ENCODE assay signal across 16 cellular contexts in genomic region chr1:228211091-228211870, GRCh38. TPM values are rescaled to one million over a fixed set of nuclear protein-coding genes. Genes with fewer than 3 reads are reported as not detected.
DNase-seq lines count a peak whose midpoint lies in the region; ATAC-seq and TF ChIP-seq lines count a peak whose summit lies in the region.
"Had no signal": no experiment of that assay in that cellular context is flagged by ENCODE, and none has a peak within 500 bp of the region (broad histone marks: within the 10 kb centered on the region; RNA-seq: fewer than 3 reads in every experiment).

No MANE protein-coding gene starts in this region.

- no peak overlapping the region for H4K8ac ChIP-seq in neuronal stem cell (ENCODE audit: low read depth, low read length)

- no peak overlapping the region for H2BK12ac ChIP-seq in neuronal stem cell (ENCODE audit: low read length)

- no peak overlapping the region for H3K4me2 ChIP-seq in neuronal stem cell (ENCODE audit: insufficient read depth, low read length, poor library complexity, severe bottlenecking)

- H3K27me3 Mint-ChIP-seq in activated CD4-positive, alpha-beta T cell treated with anti-CD3 and anti-CD28 coated beads for 36 hours = peaks cover under 1% of the 10 kb centered on the region

- H3K27me3 ChIP-seq in neuronal stem cell (ENCODE audit: control insufficient read depth in 3 of 3, insufficient read depth in 3 of 3, low read depth in 1 of 3, low read length in 3 of 3) = peaks cover 0 to 13% (median 7%) of the 10 kb centered on the region in 3 experiments
- H3K27me3 ChIP-seq: brain microvascular endothelial cell had no signal

- WGBS in neuronal stem cell (ENCODE audit: extremely low coverage in 2 of 2, insufficient read length in 2 of 2, insufficient replicate concordance in 1 of 2), 2 donors = no CpG with 5 or more reads among the region's 29 CpGs

- no peak overlapping the region for H2AFZ ChIP-seq in neuronal stem cell (ENCODE audit: low read length)

- DNase-seq in activated CD4-positive, alpha-beta T cell treated with anti-CD3 and anti-CD28 coated beads for 36 hours = peak; percentile 14
- no peak for DNase-seq in activated CD4-positive, alpha-beta T cell treated with anti-CD3 and anti-CD28 coated beads, Interleukin-2, amount 50 U/mL, for 4 hours
- DNase-seq in GM10248 (ENCODE audit: extremely low spot score) (peak; percentile 13), caudate nucleus (lab: John Stamatoyannopoulos, UW) (peak in 48 of 61 donors; percentile 10 to 96 (median 76)), neuronal stem cell (ENCODE audit: low spot score) (no peak), KBM-7 (no peak), NCI-H146 (lab: John Stamatoyannopoulos, UW) (no peak), GM13977 (ENCODE audit: low spot score) (no peak)
- DNase-seq: brain microvascular endothelial cell; NCI-H1930; NCI-H524; SJCRH30; stimulated activated CD4-positive, alpha-beta T cell treated with anti-CD3 and anti-CD28 coated beads, Interleukin-4, amount 100 ng/mL, for 4 hours had no signal

- H3K4me3 ChIP-seq in neuronal stem cell (ENCODE audit: low read length in 2 of 2) = no peak overlapping the region
- H3K4me3 ChIP-seq: GM12878, SJCRH30, tibial nerve had no signal

- intact Hi-C loops in activated CD4-positive, alpha-beta T cell treated with anti-CD3 and anti-CD28 coated beads for 36 hours (cut with DNase I, micrococcal nuclease) = loop anchor here in 1 of 2 experiments (5.0 kb wide), 1 partner anchor 69 kb away; the partner anchor contains the start of gene GUK1

- no peak overlapping the region for H3K18ac ChIP-seq in neuronal stem cell (ENCODE audit: low read length)

- no peaks in the 10 kb centered on the region for H3K9me3 Mint-ChIP-seq in activated CD4-positive, alpha-beta T cell treated with anti-CD3 and anti-CD28 coated beads for 36 hours (ENCODE audit: low read depth)

- H4K91ac ChIP-seq in neuronal stem cell (ENCODE audit: low read depth, low read length, poor library complexity) = peak overlapping the region; percentile 11

- TF ChIP-seq CTCF in GM10248 (IDR thresholded peaks at IDR 0.05; ENCODE audit: control extremely low read depth, extremely low read depth, low read depth, missing control alignments) (no peak), GM13977 (IDR thresholded peaks at IDR 0.05; ENCODE audit: extremely low read depth, insufficient read depth, missing control alignments) (no peak)

- H3K79me1 ChIP-seq in neuronal stem cell (ENCODE audit: low read depth, low read length) = peaks cover 25% of the 10 kb centered on the region

- no peaks in the 10 kb centered on the region for H3K4me1 Mint-ChIP-seq in activated CD4-positive, alpha-beta T cell treated with anti-CD3 and anti-CD28 coated beads for 36 hours

- no peak overlapping the region for H3K14ac ChIP-seq in neuronal stem cell (ENCODE audit: low read length)

- peaks cover 0 to 6% of the 10 kb centered on the region in 2 donors for H3K36me3 ChIP-seq in neuronal stem cell (replicated peaks in 1 of 2; ENCODE audit: control insufficient read depth in 2 of 2, insufficient read depth in 2 of 2, low read length in 2 of 2)
- H3K36me3 ChIP-seq: brain microvascular endothelial cell, SJCRH30, tibial nerve had no signal

- peak overlapping the region; percentile 2 for H3K9ac ChIP-seq in neuronal stem cell (ENCODE audit: low read depth, low read length, poor library complexity)

- H2AK5ac ChIP-seq in neuronal stem cell (ENCODE audit: low read depth, low read length) = peak overlapping the region; percentile 90

- in situ Hi-C loops in KBM-7 (cut with MboI; ENCODE audit: low pct_unique_long_range_greater_than_20kb, low sequenced_read_pairs) = no loop called here
- in situ Hi-C loops in GM13977 (cut with MboI; ENCODE audit: low pct_unique_long_range_greater_than_20kb, low sequenced_read_pairs, unreplicated experiment) = no loop called here

- ATAC-seq in activated CD4-positive, alpha-beta T cell treated with anti-CD3 and anti-CD28 coated beads for 36 hours = no peak
- ATAC-seq: GM12878, left lobe of liver had no signal

- no peak overlapping the region for H3K4ac ChIP-seq in neuronal stem cell (ENCODE audit: low read length)

- H3K36me3 Mint-ChIP-seq in activated CD4-positive, alpha-beta T cell treated with anti-CD3 and anti-CD28 coated beads for 36 hours (ENCODE audit: low read depth) = peaks cover 2% of the 10 kb centered on the region

- no peak overlapping the region for H2BK120ac ChIP-seq in neuronal stem cell (ENCODE audit: low read depth, low read length)

- H3K9me3 ChIP-seq in neuronal stem cell (replicated peaks in 1 of 2; ENCODE audit: control insufficient read depth in 2 of 2, insufficient read depth in 1 of 2, low read depth in 1 of 2, low read length in 2 of 2) = peaks cover 0 to 3% of the 10 kb centered on the region in 2 donors
- H3K9me3 ChIP-seq: SJCRH30, tibial nerve had no signal

- POLR2A ChIA-PET in activated CD4-positive, alpha-beta T cell treated with anti-CD3 and anti-CD28 coated beads for 36 hours (lab: Charles Lee) = no interaction called here
- POLR2A ChIA-PET in GM10248 (lab: Yijun Ruan, JAX) = no interaction called here

- H2BK5ac ChIP-seq in neuronal stem cell (ENCODE audit: low read length) = no peak overlapping the region

- CTCF ChIA-PET in activated CD4-positive, alpha-beta T cell treated with anti-CD3 and anti-CD28 coated beads for 36 hours (lab: Charles Lee) = interaction anchor here (1.2 kb wide), 1 partner anchor 45 kb away, joined by 5 read pairs; the partner anchor contains the start of gene IBA57
- CTCF ChIA-PET in GM10248 (lab: Yijun Ruan, JAX) = interaction anchor here (0.8 to 1.0 kb wide), 2 partner anchors 8 to 212 kb away, joined by 3 read pairs; no protein-coding TSS in a partner anchor

- no peak overlapping the region for H3K27ac Mint-ChIP-seq in activated CD4-positive, alpha-beta T cell treated with anti-CD3 and anti-CD28 coated beads for 36 hours

- H2BK15ac ChIP-seq in neuronal stem cell (ENCODE audit: low read length) = peak overlapping the region; percentile 19

- H3K4me1 ChIP-seq in neuronal stem cell (ENCODE audit: control insufficient read depth in 2 of 2, insufficient read depth in 1 of 2, low read depth in 1 of 2, low read length in 2 of 2) = peaks cover 16 to 24% of the 10 kb centered on the region in 2 donors

- H3K23ac ChIP-seq in neuronal stem cell (ENCODE audit: low read depth, low read length, poor library complexity) = peak overlapping the region; percentile 85

- H3K4me3 Mint-ChIP-seq in activated CD4-positive, alpha-beta T cell treated with anti-CD3 and anti-CD28 coated beads for 36 hours = no peak overlapping the region

- H3K27ac ChIP-seq in caudate nucleus (ENCODE audit: low read depth, low read length) (peak overlapping the region; percentile 52), neuronal stem cell (replicated peaks; ENCODE audit: low read length) (no peak overlapping the region)
- H3K27ac ChIP-seq: brain microvascular endothelial cell, SJCRH30, tibial nerve had no signal

RNA-seq across cellular contexts. Expression of gene OBSCN, which starts 3.4 kb away (rescaled TPM):
- total RNA-seq in activated CD4-positive, alpha-beta T cell treated with anti-CD3 and anti-CD28 coated beads for 36 hours = 10 to 100 TPM; 20.0 to 20.5 TPM
- polyA plus RNA-seq in neuronal stem cell (2013, experiment 1 of 2) = 7.3 TPM
- 7.9 TPM for polyA plus RNA-seq in neuronal stem cell (2013, experiment 2 of 2)

RNA-seq across cellular contexts. Expression of gene IBA57, which starts 45.7 kb away (rescaled TPM):
- total RNA-seq in activated CD4-positive, alpha-beta T cell treated with anti-CD3 and anti-CD28 coated beads for 36 hours = 1 to 10 TPM; 6.0 to 8.3 TPM
- 1.3 TPM for polyA plus RNA-seq in neuronal stem cell (2013, experiment 1 of 2)
- 1.4 TPM for polyA plus RNA-seq in neuronal stem cell (2013, experiment 2 of 2)

Comparison
In these comparisons a context has a peak if more than half of its experiments do, and no peak if none do; other contexts are left out.
1. DNase-seq: peak in activated CD4-positive, alpha-beta T cell treated with anti-CD3 and anti-CD28 coated beads for 36 hours (single experiment), GM10248 (single experiment) and caudate nucleus (48 of 61); none in activated CD4-positive, alpha-beta T cell treated with anti-CD3 and anti-CD28 coated beads, Interleukin-2, amount 50 U/mL, for 4 hours (0 of 2), neuronal stem cell (single experiment), KBM-7 (single experiment), NCI-H146 (single experiment) and GM13977 (single experiment).